In the genomic region with DNA sequence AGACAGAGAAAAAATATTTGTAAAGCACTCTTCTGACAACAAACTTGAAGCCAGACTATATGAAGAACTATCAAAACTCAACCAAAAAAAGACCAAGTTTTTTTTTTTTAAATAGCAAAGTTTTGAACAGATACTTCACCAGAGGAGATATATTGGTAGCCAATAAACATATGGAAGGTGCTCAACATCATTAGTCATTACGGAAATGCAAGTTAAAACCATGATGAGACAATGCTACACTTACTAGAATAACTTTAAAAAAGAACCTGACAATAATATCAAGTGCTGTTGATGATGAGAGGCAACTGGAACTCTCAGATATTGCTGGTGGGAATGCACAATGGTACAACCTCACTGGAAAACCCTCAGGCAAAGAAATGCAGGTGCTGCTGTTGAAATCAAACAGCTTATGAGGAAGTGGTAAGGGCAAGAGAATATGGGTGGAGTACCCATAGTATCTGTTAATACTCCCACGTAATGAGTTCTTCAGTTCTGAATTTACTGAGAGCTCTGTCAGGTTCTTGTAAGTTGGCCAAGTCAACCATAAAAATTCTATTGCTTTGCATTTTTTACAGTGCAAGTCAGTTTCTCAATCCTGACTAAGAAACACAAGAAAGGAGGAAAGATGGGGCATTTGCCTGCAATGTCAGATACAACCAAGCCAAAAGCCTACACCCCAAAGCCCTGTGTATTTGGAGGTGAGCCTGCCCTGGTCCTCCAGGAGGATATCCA, we compare ENCODE assay signal across 8 cellular contexts.
DNase-seq lines count a peak whose midpoint lies in the region; ATAC-seq, FAIRE-seq and TF ChIP-seq lines count a peak whose summit lies in the region.

No MANE protein-coding gene starts in this region.

- no peak for TF ChIP-seq RAD21 in GM12878 (IDR thresholded peaks at IDR 0.05; ENCODE audit: insufficient read depth, low read depth, low read length)

- ATAC-seq in DND-41 (ENCODE audit: insufficient read depth, low read depth) (peak; percentile 71), GM12878 (peak; percentile 97), gastroesophageal sphincter (no peak)

- TF ChIP-seq EP300 in GM12878 (IDR thresholded peaks at IDR 0.05; ENCODE audit: borderline replicate concordance in 1 of 2, control insufficient read depth in 1 of 2, low read depth in 2 of 2, low read length in 2 of 2) (peak; percentile 54 to 76; a peak in 3 of 4 replicates), gastroesophageal sphincter (IDR thresholded peaks at IDR 0.05) (no peak), stomach (IDR thresholded peaks at IDR 0.05) (no peak)

- TF ChIP-seq CTCF in DND-41 (IDR thresholded peaks at IDR 0.05; ENCODE audit: borderline replicate concordance, extremely low read depth, low read length, poor library complexity, severe bottlenecking): no peak
- no peak for TF ChIP-seq CTCF in GM20000 (IDR thresholded peaks at IDR 0.05; ENCODE audit: extremely low read depth, missing control alignments)
- TF ChIP-seq CTCF in HL-60 (IDR thresholded peaks at IDR 0.05; ENCODE audit: insufficient read depth, low read length): no peak
- TF ChIP-seq CTCF in GM12878 (IDR thresholded peaks at IDR 0.05 in 2 of 3, conservative IDR thresholded peaks at IDR 0.05 in 1 of 3; ENCODE audit: control insufficient read depth in 2 of 3, extremely low read depth in 1 of 3, insufficient read depth in 1 of 3, low read depth in 3 of 3, low read length in 3 of 3): no peak
- TF ChIP-seq CTCF in gastroesophageal sphincter (IDR thresholded peaks at IDR 0.05): no peak
- TF ChIP-seq CTCF in stomach (IDR thresholded peaks at IDR 0.05): no peak

- no peaks in the 10 kb centered on the region for H3K27me3 ChIP-seq in DND-41 (ENCODE audit: insufficient read depth, low read length, poor library complexity)
- H3K27me3 ChIP-seq in HL-60 (ENCODE audit: insufficient read depth, poor library complexity, severe bottlenecking): no peaks in the 10 kb centered on the region
- no peaks in the 10 kb centered on the region for H3K27me3 ChIP-seq in GM12878 (replicated peaks in 1 of 2; ENCODE audit: control insufficient read depth in 2 of 2, insufficient read depth in 2 of 2, low read length in 1 of 2)
- no peaks in the 10 kb centered on the region for H3K27me3 ChIP-seq in gastroesophageal sphincter
- H3K27me3 ChIP-seq in stomach: no peaks in the 10 kb centered on the region

- no TSS peak for BruUV-seq in GM12878 (replicated peaks; lab: Mats Ljungman, UMichigan)

- H3K9me3 ChIP-seq in DND-41 (ENCODE audit: insufficient read depth, low read length, severe bottlenecking) (no peaks in the 10 kb centered on the region), GM12878 (replicated peaks; ENCODE audit: control insufficient read depth, insufficient read depth, low read length) (no peaks in the 10 kb centered on the region), gastroesophageal sphincter (peaks cover 0 to 4% (median 0%) of the 10 kb centered on the region in 3 donors), stomach (no peaks in the 10 kb centered on the region)

- POLR2A ChIA-PET in GM12878 (lab: Charles Lee): interaction anchor here (0.6 to 0.9 kb wide), 2 partner anchors 142 to 555 kb away, joined by 3 to 5 read pairs; no protein-coding TSS in a partner anchor

- SMC1A ChIA-PET in GM12878 (lab: Charles Lee; ENCODE audit: uncharacterized antibody, unreplicated experiment): interaction anchor here (0.6 to 4.3 kb wide), 22 partner anchors 10 to 662 kb away, joined by 3 to 27 read pairs (median 4); no protein-coding TSS in a partner anchor

- no peak overlapping the region for H2AFZ ChIP-seq in DND-41 (ENCODE audit: low read depth, low read length)
- H2AFZ ChIP-seq in GM12878 (ENCODE audit: control insufficient read depth, low read depth, low read length): no peak overlapping the region

- RAD21 ChIA-PET in GM12878 (lab: Charles Lee; ENCODE audit: unreplicated experiment): interaction anchor here (0.7 to 3.4 kb wide), 10 partner anchors 16 to 372 kb away, joined by 3 to 21 read pairs (median 4); no protein-coding TSS in a partner anchor

- in situ Hi-C loops in GM12878 (cut with MboI): no loop called here

- H3K36me3 ChIP-seq in DND-41 (ENCODE audit: insufficient read depth, low read length) (no peaks in the 10 kb centered on the region), GM12878 (ENCODE audit: control insufficient read depth in 2 of 2, insufficient read depth in 2 of 2, low read length in 1 of 2) (no peaks in the 10 kb centered on the region), gastroesophageal sphincter (no peaks in the 10 kb centered on the region), stomach (no peaks in the 10 kb centered on the region)

- H3K9ac ChIP-seq in DND-41 (ENCODE audit: low read depth, low read length) (no peak overlapping the region), GM12878 (ENCODE audit: control insufficient read depth, insufficient read depth, low read length) (no peak overlapping the region)

- FAIRE-seq in GM12878 (lab: Jason Lieb, UNC): peak; percentile 92

- H3K27ac ChIP-seq in DND-41 (ENCODE audit: low read length): no peak overlapping the region
- peak overlapping the region; percentile 73 for H3K27ac ChIP-seq in HL-60 (replicated peaks)
- H3K27ac ChIP-seq in GM12878 (ENCODE audit: control insufficient read depth, insufficient read depth): no peak overlapping the region
- no peak overlapping the region for H3K27ac ChIP-seq in gastroesophageal sphincter
- no peak overlapping the region for H3K27ac ChIP-seq in stomach

- CTCF ChIA-PET in GM12878 (lab: Yijun Ruan, JAX): interaction anchor here (0.6 to 7.0 kb wide), 13 partner anchors 13 to 662 kb away, joined by 3 to 59 read pairs (median 3); no protein-coding TSS in a partner anchor

- H3K79me2 ChIP-seq in DND-41 (ENCODE audit: insufficient read depth, low read length) (no peaks in the 10 kb centered on the region), GM12878 (ENCODE audit: control insufficient read depth, insufficient read depth, low read length) (no peaks in the 10 kb centered on the region)

- H3K4me2 ChIP-seq in DND-41 (ENCODE audit: insufficient read depth, low read length) (no peak overlapping the region), GM12878 (ENCODE audit: control insufficient read depth, insufficient read depth) (peak overlapping the region; percentile 66)

- TF ChIP-seq POLR2A in GM12878 (IDR thresholded peaks at IDR 0.05; ENCODE audit: low read depth, low read length) (no peak), gastroesophageal sphincter (IDR thresholded peaks at IDR 0.05) (no peak), stomach (IDR thresholded peaks at IDR 0.05) (no peak)

- no peaks in the 10 kb centered on the region for H4K20me1 ChIP-seq in DND-41 (ENCODE audit: insufficient read depth, low read length)
- H4K20me1 ChIP-seq in GM12878 (ENCODE audit: control insufficient read depth, insufficient read depth): no peaks in the 10 kb centered on the region

- WGBS in GM12878 (ENCODE audit: insufficient coverage, insufficient replicate concordance, low lambda C conversion rate, missing lambda C conversion rate): 24% methylated on average over 2 of the region's 2 CpGs
- WGBS in gastroesophageal sphincter (ENCODE audit: low coverage in 1 of 2), 2 donors: 42 to 62% methylated on average over 2 of the region's 2 CpGs
- WGBS in stomach, 5 donors: 57 to 64% (median 63%) methylated on average over 2 of the region's 2 CpGs

- no peak overlapping the region for H3K4me3 ChIP-seq in DND-41 (ENCODE audit: low read depth in 1 of 2, low read length in 2 of 2)
- H3K4me3 ChIP-seq in HL-60 (replicated peaks; ENCODE audit: insufficient read depth, low read length): no peak overlapping the region
- no peak overlapping the region for H3K4me3 ChIP-seq in GM12878
- no peak overlapping the region for H3K4me3 ChIP-seq in gastroesophageal sphincter
- H3K4me3 ChIP-seq in stomach: no peak overlapping the region

- intact Hi-C loops in GM12878 (cut with micrococcal nuclease; ENCODE audit: unreplicated experiment) (loop anchor here (5.0 kb wide), 1 partner anchor 93 kb away; no protein-coding TSS in a partner anchor), stomach (cut with DNase I; ENCODE audit: low total_unique reads) (no loop called here)

- H3K4me1 ChIP-seq in DND-41 (ENCODE audit: insufficient read depth, low read length) (0 out of 2 replicates have a peak, but pooled peaks cover 4% of the 10 kb centered on the region), GM12878 (ENCODE audit: control insufficient read depth, insufficient read depth, low read length) (peaks cover 7% of the 10 kb centered on the region; the same call in 1 of the 2 replicates), gastroesophageal sphincter (no peaks in the 10 kb centered on the region), stomach (peaks cover 0 to 6% (median 0%) of the 10 kb centered on the region in 4 donors)

- DNase-seq in DND-41 (no peak), GM20000 (ENCODE audit: low spot score) (peak; percentile 45), HL-60 (ENCODE audit: low read depth in 1 of 2, low spot score in 1 of 2) (peak; percentile 58 to 85), GM12878 (ENCODE audit: low read depth, low spot score) (peak; percentile 35), hypothalamus (lab: John Stamatoyannopoulos, UW) (no peak), stomach (no peak), NCI-H1694 treated with DMSO at 0.1 percent for 48 hours (lab: John Stamatoyannopoulos, UW) (no peak)

TF ChIP-seq in GM12878, 131 proteins besides CTCF, POLR2A, EP300 and RAD21 (continues in another document):
- TF ChIP-seq CEBPB (IDR thresholded peaks at IDR 0.05; ENCODE audit: borderline replicate concordance in 1 of 2, low read depth in 2 of 2, low read length in 2 of 2) (peak in 1 of 2 experiments; percentile 77; a peak in 1 of 4 replicates), HCFC1 (IDR thresholded peaks at IDR 0.05; ENCODE audit: low read length) (no peak), KDM1A (IDR thresholded peaks at IDR 0.05; ENCODE audit: borderline replicate concordance) (no peak), IRF5 (IDR thresholded peaks at IDR 0.05; ENCODE audit: borderline replicate concordance) (no peak)

Comparison
In these comparisons a context has a peak if more than half of its experiments do, and no peak if none do; other contexts are left out.
1. DNase-seq: peak in GM20000 (single experiment), HL-60 (2 of 2) and GM12878 (single experiment); none in DND-41 (single experiment), hypothalamus (0 of 51), stomach (single experiment) and NCI-H1694 treated with DMSO at 0.1 percent for 48 hours (single experiment).